15 cellular contexts compared by ENCODE assay signal in the genomic region with DNA sequence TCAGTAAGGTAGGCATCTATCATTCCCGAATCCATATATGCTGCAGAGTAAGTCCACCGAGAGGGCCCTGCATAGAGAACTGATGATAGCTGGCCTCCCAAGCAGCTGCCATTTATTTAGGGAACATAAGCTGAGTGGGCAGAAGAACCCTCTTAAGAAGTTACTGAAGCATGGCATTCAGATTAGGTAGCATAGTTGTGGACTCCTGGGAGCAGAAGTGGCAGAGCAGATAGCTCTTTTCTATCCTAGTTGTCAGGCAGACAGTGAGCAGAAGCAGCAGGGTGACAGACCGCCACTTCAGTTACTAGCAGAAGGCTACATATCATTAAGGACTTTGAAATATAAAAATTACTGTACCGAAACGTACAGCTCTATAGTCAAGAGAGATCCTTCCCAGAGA.
"Had no signal": no experiment of that assay in that cellular context is flagged by ENCODE, and none has a peak within 500 bp of the region (broad histone marks: within the 10 kb centered on the region; RNA-seq: fewer than 3 reads in every experiment).

No MANE protein-coding gene starts in this region.

- H3K27ac Mint-ChIP-seq: activated T-helper 2 cell treated with anti-CD3 and anti-CD28 coated beads, Interferon-gamma antibody, Interleukin-2, Interleukin-4, amounts not matched to agents 10 μg/mL and 5 μg/mL and 100 μg/mL, durations not matched to agents 14 hours and 24 hours and 36 hours; stimulated activated naive B cell treated with anti-CD40 and anti-IgM and Interleukin-4, amounts not matched to agents 10 μg/mL and 1 μg/mL and 100 μg/mL, for 72 hours had no signal

- H3K4me3 Mint-ChIP-seq: central memory CD8-positive, alpha-beta T cell; stimulated activated naive B cell treated with anti-CD40 and anti-IgM and Interleukin-4, amounts not matched to agents 10 μg/mL and 1 μg/mL and 100 μg/mL, for 72 hours had no signal

- DNase-seq: activated CD4-positive, alpha-beta T cell treated with anti-CD3 and anti-CD28 coated beads, Interleukin-2, amount 50 U/mL, for 1 hour; activated CD4-positive, CD25-positive, alpha-beta regulatory T cell; activated naive CD4-positive, alpha-beta T cell treated with anti-CD3 and anti-CD28 coated beads, Interleukin-2, amount 50 U/mL, for 16 hours; amniotic stem cell; body of pancreas; cortex of kidney; effector memory CD4-positive, alpha-beta T cell; gastrocnemius medialis; islet precursor cell; sigmoid colon; stimulated activated CD4-positive, alpha-beta T cell treated with anti-CD3 and anti-CD28 coated beads, Interleukin-2, amount 100 ng/mL, for 24 hours; stimulated activated naive B cell treated with anti-CD40 and anti-IgM and Interleukin-4, amounts not matched to agents 10 μg/mL and 1 μg/mL and 100 μg/mL, for 72 hours; transverse colon had no signal

- H3K27me3 Mint-ChIP-seq: central memory CD8-positive, alpha-beta T cell; stimulated activated naive B cell treated with anti-CD40 and anti-IgM and Interleukin-4, amounts not matched to agents 10 μg/mL and 1 μg/mL and 100 μg/mL, for 72 hours had no signal

- H3K36me3 Mint-ChIP-seq: stimulated activated naive B cell treated with anti-CD40 and anti-IgM and Interleukin-4, amounts not matched to agents 10 μg/mL and 1 μg/mL and 100 μg/mL, for 72 hours had no signal

- H3K4me1 Mint-ChIP-seq: central memory CD8-positive, alpha-beta T cell; stimulated activated naive B cell treated with anti-CD40 and anti-IgM and Interleukin-4, amounts not matched to agents 10 μg/mL and 1 μg/mL and 100 μg/mL, for 72 hours had no signal
